In genomic region chr7:130544356-130544755, GRCh38 we compare ENCODE assay signal across 7 cellular contexts.
"Had no signal": no experiment of that assay in that cellular context is flagged by ENCODE, and none has a peak within 500 bp of the region (broad histone marks: within the 10 kb centered on the region; RNA-seq: fewer than 3 reads in every experiment).

No MANE protein-coding gene starts in this region.

- H3K27ac ChIP-seq: HL-60, KMS-11 had no signal

- ATAC-seq: HepG2 had no signal

- H3K9ac ChIP-seq: KMS-11 had no signal

- H3K4me2 ChIP-seq: KMS-11 had no signal

- FAIRE-seq: HepG2, HTR-8/SVneo had no signal

- DNase-seq: IMR-90, KBM-7, KG1 had no signal
